10 cellular contexts compared by ENCODE assay signal in genomic region chr16:22141746-22142145, GRCh38. TPM values are rescaled to one million over a fixed set of nuclear protein-coding genes. Genes with fewer than 3 reads are reported as not detected.
DNase-seq lines count a peak whose midpoint lies in the region; ATAC-seq and TF ChIP-seq lines count a peak whose summit lies in the region.
"Had no signal": no experiment of that assay in that cellular context is flagged by ENCODE, and none has a peak within 500 bp of the region (broad histone marks: within the 10 kb centered on the region; RNA-seq: fewer than 3 reads in every experiment).

No MANE protein-coding gene starts in this region.

- no peak overlapping the region for H2AK9ac ChIP-seq in IMR-90 (replicated peaks; ENCODE audit: low read depth, low read length, poor library complexity)

- BruUV-seq in IMR-90 (replicated peaks; lab: Mats Ljungman, UMichigan), result no TSS peak

- H3K56ac ChIP-seq in IMR-90 (ENCODE audit: extremely low read depth, insufficient read depth, low read length), result no peak overlapping the region

- H2BK120ac ChIP-seq in IMR-90 (ENCODE audit: low read depth, low read length), result no peak overlapping the region

- TF ChIP-seq POLR2A in IMR-90 (IDR thresholded peaks at IDR 0.05; ENCODE audit: low read depth, low read length), result no peak

- CTCF ChIA-PET in IMR-90 (lab: Yijun Ruan, JAX), result interaction anchor here (0.6 to 2.1 kb wide), 4 partner anchors 9 to 52 kb away, joined by 3 to 6 read pairs (median 3); no protein-coding TSS in a partner anchor

- in situ Hi-C loops in IMR-90 (cut with MboI; ENCODE audit: low sequenced_read_pairs), result no loop called here
- in situ Hi-C loops in astrocyte of the cerebellum (cut with HindIII; ENCODE audit: low sequenced_read_pairs), result no loop called here

- no peak overlapping the region for H4K8ac ChIP-seq in IMR-90 (ENCODE audit: low read depth in 2 of 2, low read length in 2 of 2)

- ATAC-seq in DND-41 (ENCODE audit: insufficient read depth, low read depth) (peak; percentile 48; the same call in 1 of the 3 replicates), IMR-90 (ENCODE audit: low read depth) (peak; percentile 51; the same call in 1 of the 2 replicates)

- H3K79me1 ChIP-seq in IMR-90 (ENCODE audit: low read depth in 1 of 2, low read length in 2 of 2), result no peaks in the 10 kb centered on the region

- DNase-seq in DND-41, result no peak
- peak; percentile 7 for DNase-seq in IMR-90
- DNase-seq in astrocyte of the cerebellum (ENCODE audit: low read depth), result no peak
- peak; percentile 4 to 8 for DNase-seq in lung microvascular endothelial cell (ENCODE audit: low read depth in 2 of 2)
- no peak for DNase-seq in D341Med (ENCODE audit: low spot score)
- DNase-seq in activated CD4-positive, CD25-positive, alpha-beta regulatory T cell (lab: John Stamatoyannopoulos, UW), result no peak
- DNase-seq in NCI-H1417 (lab: John Stamatoyannopoulos, UW), result no peak
- no peak for DNase-seq in midbrain (lab: John Stamatoyannopoulos, UW)

- intact Hi-C loops in IMR-90 (cut with micrococcal nuclease), result no loop called here

- no peak overlapping the region for H2BK5ac ChIP-seq in IMR-90 (ENCODE audit: low read depth, low read length, poor library complexity, severe bottlenecking)

- no peak overlapping the region for H3K23ac ChIP-seq in IMR-90 (ENCODE audit: low read depth, low read length)

- H2AK5ac ChIP-seq in IMR-90 (ENCODE audit: low read depth, low read length), result no peak overlapping the region

- H4K5ac ChIP-seq in IMR-90 (ENCODE audit: low read depth, low read length), result no peak overlapping the region

- H3K36me3 ChIP-seq in DND-41 (ENCODE audit: insufficient read depth, low read length), result no peaks in the 10 kb centered on the region
- H3K36me3 ChIP-seq in IMR-90 (ENCODE audit: control insufficient read depth, insufficient read depth, low read length), result no peaks in the 10 kb centered on the region
- H3K36me3 ChIP-seq: prostate gland had no signal

- no peak overlapping the region for H3K4ac ChIP-seq in IMR-90 (ENCODE audit: low read depth, low read length)

- POLR2A ChIA-PET in IMR-90 (lab: Charles Lee; ENCODE audit: unreplicated experiment), result no interaction called here

- H3K14ac ChIP-seq in IMR-90 (replicated peaks; ENCODE audit: low read depth, low read length), result no peak overlapping the region

- no peak overlapping the region for H2AFZ ChIP-seq in DND-41 (ENCODE audit: low read depth, low read length)
- no peak overlapping the region for H2AFZ ChIP-seq in IMR-90 (replicated peaks; ENCODE audit: low read length, poor library complexity)

- no CpG with 5 or more reads among the region's 2 CpGs for WGBS in IMR-90 (ENCODE audit: extremely low coverage in 2 of 2, insufficient read length in 1 of 2), 2 experiments

- H3K9me3 ChIP-seq in DND-41 (ENCODE audit: insufficient read depth, low read length, severe bottlenecking), result no peaks in the 10 kb centered on the region
- H3K9me3 ChIP-seq in IMR-90 (ENCODE audit: control insufficient read depth, insufficient read depth, low read length), result no peaks in the 10 kb centered on the region
- H3K9me3 ChIP-seq: prostate gland had no signal

- H4K91ac ChIP-seq in IMR-90 (ENCODE audit: insufficient read depth, low read depth, low read length), result no peak overlapping the region

- H3K79me2 ChIP-seq in DND-41 (ENCODE audit: insufficient read depth, low read length), result no peaks in the 10 kb centered on the region

- no peak overlapping the region for H2BK15ac ChIP-seq in IMR-90 (ENCODE audit: low read depth, low read length)

- no peak overlapping the region for H3K18ac ChIP-seq in IMR-90 (ENCODE audit: low read depth, low read length)

- TF ChIP-seq CTCF in DND-41 (IDR thresholded peaks at IDR 0.05; ENCODE audit: borderline replicate concordance, extremely low read depth, low read length, poor library complexity, severe bottlenecking), result peak; percentile 50
- TF ChIP-seq CTCF in IMR-90 (conservative IDR thresholded peaks at IDR 0.05; ENCODE audit: low read depth, low read length), result peak; percentile 30; the same call in 1 of the 2 replicates
- peak; percentile 50 for TF ChIP-seq CTCF in astrocyte of the cerebellum (IDR thresholded peaks at IDR 0.05; ENCODE audit: low read depth, low read length, missing control alignments)

- no peak overlapping the region for H3K4me3 ChIP-seq in DND-41 (ENCODE audit: low read depth in 1 of 2, low read length in 2 of 2)
- H3K4me3 ChIP-seq in IMR-90 (ENCODE audit: insufficient read depth, low read depth, low read length), result no peak overlapping the region
- no peak overlapping the region for H3K4me3 ChIP-seq in astrocyte of the cerebellum (ENCODE audit: low read depth, low read length)
- H3K4me3 ChIP-seq: prostate gland had no signal

- peaks cover 15% of the 10 kb centered on the region for H3K27me3 ChIP-seq in DND-41 (ENCODE audit: insufficient read depth, low read length, poor library complexity)
- H3K27me3 ChIP-seq in IMR-90 (ENCODE audit: control insufficient read depth, insufficient read depth, low read length), result peaks cover 19% of the 10 kb centered on the region

- no peaks in the 10 kb centered on the region for H4K20me1 ChIP-seq in DND-41 (ENCODE audit: insufficient read depth, low read length)
- no peaks in the 10 kb centered on the region for H4K20me1 ChIP-seq in IMR-90 (ENCODE audit: insufficient read depth, low read length)

- H3K27ac ChIP-seq in DND-41 (ENCODE audit: low read length) (no peak overlapping the region), IMR-90 (ENCODE audit: insufficient read depth, low read length) (no peak overlapping the region)
- H3K27ac ChIP-seq: prostate gland had no signal

- dilution Hi-C loops in IMR-90 (cut with HindIII; ENCODE audit: low sequenced_read_pairs, unreplicated experiment), result no loop called here

- TF ChIP-seq RAD21 in IMR-90 (IDR thresholded peaks at IDR 0.05; ENCODE audit: low read length), result no peak

- H3K9ac ChIP-seq in DND-41 (ENCODE audit: low read depth, low read length) (no peak overlapping the region), IMR-90 (ENCODE audit: low read depth, low read length) (no peak overlapping the region)

- H3K4me1 ChIP-seq in DND-41 (ENCODE audit: insufficient read depth, low read length) (no peaks in the 10 kb centered on the region), IMR-90 (ENCODE audit: control insufficient read depth, insufficient read depth, low read length) (no peaks in the 10 kb centered on the region)
- H3K4me1 ChIP-seq: prostate gland had no signal

- no peak overlapping the region for H2BK20ac ChIP-seq in IMR-90 (ENCODE audit: low read depth, low read length)

- H3K4me2 ChIP-seq in DND-41 (ENCODE audit: insufficient read depth, low read length) (no peak overlapping the region), IMR-90 (ENCODE audit: low read depth, low read length) (no peak overlapping the region)

- no peaks in the 10 kb centered on the region for H3K9me1 ChIP-seq in IMR-90 (ENCODE audit: insufficient read depth, low read length)

TF ChIP-seq in IMR-90, 13 proteins besides CTCF, POLR2A, EP300 and RAD21:
- TF ChIP-seq ELK1 (IDR thresholded peaks at IDR 0.05; ENCODE audit: borderline replicate concordance, low read depth, low read length), result no peak
- no peak for TF ChIP-seq MAZ (IDR thresholded peaks at IDR 0.05; ENCODE audit: borderline replicate concordance, low read depth, low read length)

RNA-seq across cellular contexts. Expression of gene SDR42E2, which starts 20.6 kb away (rescaled TPM):
- total RNA-seq in IMR-90 (2012; rRNA removed), result not detected in 2 replicates
- polyA plus RNA-seq in IMR-90 (2012; rRNA removed), result not detected in 2 replicates
- polyA plus RNA-seq in IMR-90 (2012; cell fraction: cytosol; rRNA removed), result not detected in 2 replicates
- not detected in 2 replicates for polyA plus RNA-seq in IMR-90 (2012; cell fraction: nucleus; rRNA removed; ENCODE audit: low replicate concordance)
- 0.20 and 0.22 TPM in 2 replicates for total RNA-seq in lung microvascular endothelial cell
- total RNA-seq: frontal cortex, prostate gland had no signal

RNA-seq across cellular contexts. Expression of gene VWA3A, which starts 49.4 kb away (rescaled TPM):
- total RNA-seq in IMR-90 (2012; rRNA removed) (not detected in 2 replicates), lung microvascular endothelial cell (not detected in 2 replicates)
- polyA plus RNA-seq in IMR-90 (2012; rRNA removed), result 0.01 TPM in 1 of 2 replicates, not detected in the other
- not detected in 2 replicates for polyA plus RNA-seq in IMR-90 (2012; cell fraction: cytosol; rRNA removed)
- 0.10 and 0.13 TPM in 2 replicates for polyA plus RNA-seq in IMR-90 (2012; cell fraction: nucleus; rRNA removed; ENCODE audit: low replicate concordance)

Comparison
In these comparisons a context has a peak if more than half of its experiments do, and no peak if none do; other contexts are left out.
1. DNase-seq: peak in IMR-90 (single experiment) and lung microvascular endothelial cell (2 of 2); none in DND-41 (single experiment), astrocyte of the cerebellum (single experiment), D341Med (single experiment), activated CD4-positive, CD25-positive, alpha-beta regulatory T cell (0 of 4), NCI-H1417 (0 of 3) and midbrain (single experiment).
2. Peak in every context shown above with its lines, with median percentiles within 50 percentile points of each other: CTCF ChIP-seq.